ENCODE assay signal across 25 cellular contexts in the genomic region with DNA sequence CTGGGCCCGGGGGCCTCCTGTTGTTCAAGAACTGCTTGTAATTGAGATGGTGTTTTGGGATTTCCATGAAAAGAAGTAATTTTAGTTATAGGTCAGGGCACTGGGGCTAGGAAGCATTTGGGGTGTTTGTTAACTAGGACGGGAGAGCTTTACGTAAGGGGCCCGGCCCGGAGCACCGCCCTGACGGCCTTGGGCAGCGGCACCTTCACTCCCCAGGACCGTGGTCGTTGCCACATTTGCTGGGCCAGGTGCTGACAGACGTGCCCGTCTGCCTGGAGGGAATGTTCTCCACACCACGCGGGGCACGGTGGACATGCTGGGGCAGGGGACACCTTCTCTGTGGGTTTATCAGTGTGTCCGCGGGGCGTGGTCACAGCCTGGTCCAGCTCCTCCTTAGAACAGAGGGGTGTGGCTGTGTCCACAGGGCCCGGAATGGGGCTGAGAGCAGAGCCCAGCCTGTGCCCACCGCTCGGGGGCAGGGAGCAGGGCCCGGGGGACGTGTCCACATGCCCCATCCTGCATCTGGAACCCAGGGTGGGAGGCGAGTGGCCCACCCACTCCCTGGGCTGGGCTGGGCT. TPM values are rescaled to one million over a fixed set of nuclear protein-coding genes. Genes with fewer than 3 reads are reported as not detected.
DNase-seq lines count a peak whose midpoint lies in the region; ATAC-seq and TF ChIP-seq lines count a peak whose summit lies in the region.
"Had no signal": no experiment of that assay in that cellular context is flagged by ENCODE, and none has a peak within 500 bp of the region (broad histone marks: within the 10 kb centered on the region; RNA-seq: fewer than 3 reads in every experiment).

No MANE protein-coding gene starts in this region.

- H3K4me3 ChIP-seq in HCT116 (replicated peaks in 1 of 2; ENCODE audit: low read depth in 1 of 2, low read length in 2 of 2) (no peak overlapping the region), neuronal stem cell (ENCODE audit: low read length in 2 of 2) (no peak overlapping the region)
- H3K4me3 ChIP-seq: HAP-1, heart left ventricle had no signal

- H3K14ac ChIP-seq in neuronal stem cell (ENCODE audit: low read length) = no peak overlapping the region

- TF ChIP-seq CTCF in HCT116 (IDR thresholded peaks at IDR 0.05 in 2 of 3, conservative IDR thresholded peaks at IDR 0.05 in 1 of 3; ENCODE audit: borderline replicate concordance in 1 of 3, insufficient read depth in 1 of 3, low read depth in 2 of 3, low read length in 2 of 3) = no peak

- peak overlapping the region; percentile 2; the same call in 1 of the 2 replicates for H3K4me2 ChIP-seq in HCT116 (ENCODE audit: low read length)
- H3K4me2 ChIP-seq in neuronal stem cell (ENCODE audit: insufficient read depth, low read length, poor library complexity, severe bottlenecking) = no peak overlapping the region

- no peak overlapping the region for H4K91ac ChIP-seq in neuronal stem cell (ENCODE audit: low read depth, low read length, poor library complexity)

- peak overlapping the region; percentile 95 for H2BK12ac ChIP-seq in neuronal stem cell (ENCODE audit: low read length)

- H3K9me2 ChIP-seq in HCT116 (ENCODE audit: insufficient read depth) = no peaks in the 10 kb centered on the region

- peak overlapping the region; percentile 90 for H3K4ac ChIP-seq in neuronal stem cell (ENCODE audit: low read length)

- H4K20me1 ChIP-seq in HCT116 (ENCODE audit: insufficient read depth) = no peaks in the 10 kb centered on the region

- H3K27ac ChIP-seq in HCT116 (ENCODE audit: low read depth, low read length) (peak overlapping the region; percentile 23; the same call in 1 of the 2 replicates), angular gyrus (ENCODE audit: low read depth, low read length) (peak overlapping the region; percentile 58), neuronal stem cell (replicated peaks; ENCODE audit: low read length) (no peak overlapping the region)
- H3K27ac ChIP-seq: brain microvascular endothelial cell, C4-2B had no signal

- H3K9ac ChIP-seq in HCT116 (ENCODE audit: low read length) (peak overlapping the region; percentile 10; the same call in 1 of the 2 replicates), neuronal stem cell (ENCODE audit: low read depth, low read length, poor library complexity) (no peak overlapping the region)

- no peaks in the 10 kb centered on the region for H3K9me3 ChIP-seq in HCT116 (ENCODE audit: control insufficient read depth in 1 of 2, insufficient read depth in 1 of 2, low read depth in 1 of 2, low read length in 2 of 2)
- H3K9me3 ChIP-seq in neuronal stem cell (replicated peaks in 1 of 2; ENCODE audit: control insufficient read depth in 2 of 2, insufficient read depth in 1 of 2, low read depth in 1 of 2, low read length in 2 of 2) = no peaks in the 10 kb centered on the region
- H3K9me3 ChIP-seq: HAP-1, heart left ventricle had no signal

- peak overlapping the region; percentile 92 for H3K23ac ChIP-seq in neuronal stem cell (ENCODE audit: low read depth, low read length, poor library complexity)

- no peak for TF ChIP-seq POLR2A in HCT116 (IDR thresholded peaks at IDR 0.05; ENCODE audit: borderline replicate concordance, extremely low read depth, insufficient read depth, insufficient read length)

- no peak for DNase-seq in HCT116 (ENCODE audit: low read depth, low spot score)
- no peak for DNase-seq in neuronal stem cell (ENCODE audit: low spot score)
- no peak for DNase-seq in activated naive CD4-positive, alpha-beta T cell (lab: John Stamatoyannopoulos, UW)
- no peak for DNase-seq in AG08395 (ENCODE audit: low spot score)
- DNase-seq in NCI-H2107 treated with DMSO at 0.1 percent for 48 hours (lab: John Stamatoyannopoulos, UW; ENCODE audit: unreplicated experiment) = no peak
- DNase-seq in activated CD8-positive, alpha-beta memory T cell treated with anti-CD3 and anti-CD28 coated beads, Interleukin-2, amount 50 U/mL, for 48 hours = no peak
- DNase-seq: activated CD4-positive, alpha-beta memory T cell treated with anti-CD3 and anti-CD28 coated beads, Interleukin-2, amount 10 ng/mL, durations not matched to agents 7 days and 5 days; activated CD4-positive, CD25-positive, alpha-beta regulatory T cell treated with anti-CD3 and anti-CD28 coated beads, Interleukin-2, amount 50 U/mL, for 72 hours; activated gamma-delta T cell; activated naive CD8-positive, alpha-beta T cell treated with anti-CD3 and anti-CD28 coated beads, Interleukin-2, amount 50 U/mL, for 24 hours; activated T-cell treated with anti-CD3 and anti-CD28 coated beads for 4 hours; brain microvascular endothelial cell; EL; heart left ventricle; NCI-H1105; NCI-H1930; NCI-H226; NCI-H748 treated with DMSO at 0.1 percent for 48 hours; occipital lobe; RPMI8226; substantia nigra had no signal

- ATAC-seq in HCT116 (no peak), esophagus mucosa (peak; percentile 4)
- ATAC-seq: activated naive CD8-positive, alpha-beta T cell treated with anti-CD3 and anti-CD28 coated beads, Interleukin-2, amount 50 U/mL, for 24 hours; heart left ventricle had no signal

- RAD21 ChIA-PET in HCT116 (lab: Charles Lee; ENCODE audit: low non-redundant PET in 1 of 2, low total read pairs in 2 of 2, uncharacterized antibody in 2 of 2, unreplicated experiment in 2 of 2) = no interaction called here

- H2BK15ac ChIP-seq in neuronal stem cell (ENCODE audit: low read length) = peak overlapping the region; percentile 92

- BruUV-seq in HCT116 (replicated peaks; lab: Mats Ljungman, UMichigan) = no TSS peak

- H3K79me1 ChIP-seq in neuronal stem cell (ENCODE audit: low read depth, low read length) = peaks cover 3% of the 10 kb centered on the region

- H3K27me3 ChIP-seq in HCT116 (ENCODE audit: insufficient read depth, low read length) (no peaks in the 10 kb centered on the region), neuronal stem cell (ENCODE audit: control insufficient read depth in 3 of 3, insufficient read depth in 3 of 3, low read depth in 1 of 3, low read length in 3 of 3) (no peaks in the 10 kb centered on the region)
- H3K27me3 ChIP-seq: brain microvascular endothelial cell, heart left ventricle had no signal

- H2BK5ac ChIP-seq in neuronal stem cell (ENCODE audit: low read length) = peak overlapping the region; percentile 77

- no peak for TF ChIP-seq RAD21 in HCT116 (IDR thresholded peaks at IDR 0.05; ENCODE audit: low read depth)

- CTCF ChIA-PET in HCT116 (lab: Charles Lee) = no interaction called here

- H2AK5ac ChIP-seq in neuronal stem cell (ENCODE audit: low read depth, low read length) = peak overlapping the region; percentile 70

- H3K4me1 ChIP-seq in HCT116 (ENCODE audit: control insufficient read depth in 1 of 2, insufficient read depth in 2 of 2, low read length in 2 of 2) (peaks cover 67 to 86% of the 10 kb centered on the region in 2 experiments), neuronal stem cell (ENCODE audit: control insufficient read depth in 2 of 2, insufficient read depth in 1 of 2, low read depth in 1 of 2, low read length in 2 of 2) (peaks cover 45 to 56% of the 10 kb centered on the region in 2 donors)

- H2AFZ ChIP-seq in HCT116 (ENCODE audit: low read depth, low read length, poor library complexity, severe bottlenecking) (no peak overlapping the region), neuronal stem cell (ENCODE audit: low read length) (no peak overlapping the region)

- POLR2A ChIA-PET in HCT116 (lab: Charles Lee) = no interaction called here

- H3K36me3 ChIP-seq in HCT116 (ENCODE audit: control insufficient read depth in 1 of 2, insufficient read depth in 2 of 2, low read length in 2 of 2) = peaks cover 4 to 25% of the 10 kb centered on the region in 2 experiments; a peak in 2 of 4 replicates
- peaks cover 10 to 21% of the 10 kb centered on the region in 2 donors for H3K36me3 ChIP-seq in neuronal stem cell (replicated peaks in 1 of 2; ENCODE audit: control insufficient read depth in 2 of 2, insufficient read depth in 2 of 2, low read length in 2 of 2)
- H3K36me3 ChIP-seq: brain microvascular endothelial cell had no signal

- no peak overlapping the region for H4K8ac ChIP-seq in neuronal stem cell (ENCODE audit: low read depth, low read length)

- H3K18ac ChIP-seq in neuronal stem cell (ENCODE audit: low read length) = peak overlapping the region; percentile 91

- intact Hi-C loops in HCT116 (cut with micrococcal nuclease) = no loop called here

- no CpG with 5 or more reads among the region's 24 CpGs for WGBS in neuronal stem cell (ENCODE audit: extremely low coverage in 2 of 2, insufficient read length in 2 of 2, insufficient replicate concordance in 1 of 2), 2 donors

- H3K79me2 ChIP-seq in HCT116 (ENCODE audit: insufficient read depth, low read length) = peaks cover 17% of the 10 kb centered on the region; the same call in 1 of the 2 replicates

- peak overlapping the region; percentile 96 for H2BK120ac ChIP-seq in neuronal stem cell (ENCODE audit: low read depth, low read length)

TF ChIP-seq in HCT116, 20 proteins besides CTCF, POLR2A, EP300 and RAD21 (continues in another document):
- TF ChIP-seq ZNF274 (IDR thresholded peaks at IDR 0.05; ENCODE audit: low read depth, low read length) (no peak), EGR1 (IDR thresholded peaks at IDR 0.05; ENCODE audit: low read depth) (no peak), SRF (IDR thresholded peaks at IDR 0.05; ENCODE audit: low read depth) (no peak), JUND (IDR thresholded peaks at IDR 0.05) (no peak), CEBPB (IDR thresholded peaks at IDR 0.05; ENCODE audit: low read depth) (no peak)

RNA-seq across cellular contexts. Expression of a gene that starts 57.7 kb away (rescaled TPM):
- total RNA-seq in HCT116 (2021; ENCODE audit: unreplicated experiment) = 105 TPM
- polyA plus RNA-seq in HCT116 (2012) = 93.4 and 95.1 TPM in 2 replicates
- 111 TPM for total RNA-seq in esophagus mucosa
- polyA plus RNA-seq in neuronal stem cell (2013, experiment 1 of 2) = 30.9 TPM
- 31.6 TPM for polyA plus RNA-seq in neuronal stem cell (2013, experiment 2 of 2)
